In the genomic region with DNA sequence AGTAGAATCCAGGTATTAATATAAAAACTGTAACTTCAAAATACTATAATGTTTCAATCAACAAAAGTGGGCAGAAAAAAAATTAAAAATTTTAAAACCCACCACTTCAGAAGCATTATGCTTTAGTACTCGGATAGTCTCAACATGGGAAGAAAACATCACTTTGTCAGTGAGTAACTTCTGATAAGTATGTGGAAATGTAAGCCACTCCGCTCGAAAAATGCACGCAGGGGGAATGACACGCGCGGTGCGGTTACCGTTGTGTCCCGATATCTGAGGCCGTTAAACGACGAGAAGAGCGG, we compare ENCODE assay signal across 8 cellular contexts. TPM values are rescaled to one million over a fixed set of nuclear protein-coding genes. Genes with fewer than 3 reads are reported as not detected.
DNase-seq lines count a peak whose midpoint lies in the region; ATAC-seq, FAIRE-seq and TF ChIP-seq lines count a peak whose summit lies in the region.

No MANE protein-coding gene starts in this region.

- H2AFZ ChIP-seq in IMR-90 (replicated peaks; ENCODE audit: low read length, poor library complexity): peak overlapping the region; percentile 98

- peak overlapping the region; percentile 38; the same call in 1 of the 2 replicates for H3K14ac ChIP-seq in IMR-90 (replicated peaks; ENCODE audit: low read depth, low read length)

- peaks cover under 1% of the 10 kb centered on the region for H3K9me3 Mint-ChIP-seq in chondrocyte (ENCODE audit: low read depth)

- no TSS peak for BruUV-seq in IMR-90 (replicated peaks; lab: Mats Ljungman, UMichigan)

- DNase-seq in A549 (ENCODE audit: low read depth in 1 of 2, low spot score in 1 of 2) (no peak), IMR-90 (no peak), chondrocyte (ENCODE audit: low spot score) (no peak), ecto neural progenitor cell (ENCODE audit: low spot score) (no peak), NK-92 (lab: John Stamatoyannopoulos, UW; ENCODE audit: unreplicated experiment) (no peak)
- no peak for DNase-seq in stimulated activated naive CD4-positive, alpha-beta T cell (lab: John Stamatoyannopoulos, UW)

- peak overlapping the region; percentile 1 to 41; a peak in 2 of 4 replicates for H4K8ac ChIP-seq in IMR-90 (ENCODE audit: low read depth in 2 of 2, low read length in 2 of 2)

- H3K4me3 ChIP-seq in A549 (peak overlapping the region; percentile 87), IMR-90 (ENCODE audit: insufficient read depth, low read depth, low read length) (peak overlapping the region; percentile 85), muscle layer of duodenum (ENCODE audit: low read depth in 1 of 2, low read length in 2 of 2) (peak overlapping the region; percentile 83 to 91)

- no peak for TF ChIP-seq RAD21 in A549 (conservative IDR thresholded peaks at IDR 0.05 in 1 of 2, IDR thresholded peaks at IDR 0.05 in 1 of 2)
- TF ChIP-seq RAD21 in IMR-90 (IDR thresholded peaks at IDR 0.05; ENCODE audit: low read length): no peak

- no peak overlapping the region for H2AK5ac ChIP-seq in IMR-90 (ENCODE audit: low read depth, low read length)

- H3K4me1 ChIP-seq in A549: peaks cover 15% of the 10 kb centered on the region; the same call in 2 of the 3 replicates
- peaks cover 2% of the 10 kb centered on the region; the same call in 1 of the 2 replicates for H3K4me1 ChIP-seq in IMR-90 (ENCODE audit: control insufficient read depth, insufficient read depth, low read length)
- H3K4me1 ChIP-seq in muscle layer of duodenum (ENCODE audit: control insufficient read depth in 1 of 2, insufficient read depth in 2 of 2, low read length in 2 of 2): peaks cover 0 to 16% of the 10 kb centered on the region in 2 donors

- 2% methylated on average over 14 of the region's 14 CpGs for WGBS in A549 (ENCODE audit: missing lambda C conversion rate)
- WGBS in IMR-90 (ENCODE audit: extremely low coverage in 2 of 2, insufficient read length in 1 of 2), 2 experiments: 3% methylated on average over 6 of the region's 14 CpGs; no CpG with 5 or more reads in 1 of the 2 experiments

- peak overlapping the region; percentile 88 for H3K4me2 ChIP-seq in A549
- H3K4me2 ChIP-seq in IMR-90 (ENCODE audit: low read depth, low read length): peak overlapping the region; percentile 81

- H2BK15ac ChIP-seq in IMR-90 (ENCODE audit: low read depth, low read length): no peak overlapping the region

- no peaks in the 10 kb centered on the region for H4K20me1 ChIP-seq in IMR-90 (ENCODE audit: insufficient read depth, low read length)

- ATAC-seq in A549 (no peak), IMR-90 (ENCODE audit: low read depth) (no peak), GM21576 (IDR thresholded peaks at IDR 0.05; ENCODE audit: unreplicated experiment) (no peak)

- H3K4me3 Mint-ChIP-seq in chondrocyte (ENCODE audit: unreplicated experiment): peak overlapping the region; percentile 88

- dilution Hi-C loops in IMR-90 (cut with HindIII; ENCODE audit: low sequenced_read_pairs, unreplicated experiment): no loop called here

- peaks cover 30% of the 10 kb centered on the region for H3K4me1 Mint-ChIP-seq in chondrocyte (ENCODE audit: low read depth)

- H3K27ac ChIP-seq in A549 (peak overlapping the region; percentile 93 to 100), IMR-90 (ENCODE audit: insufficient read depth, low read length) (peak overlapping the region; percentile 72), muscle layer of duodenum (ENCODE audit: low read length) (peak overlapping the region; percentile 44)

- no peak overlapping the region for H2BK120ac ChIP-seq in IMR-90 (ENCODE audit: low read depth, low read length)

- H3K27me3 Mint-ChIP-seq in chondrocyte (ENCODE audit: low read depth): no peaks in the 10 kb centered on the region

- in situ Hi-C loops in IMR-90 (cut with MboI; ENCODE audit: low sequenced_read_pairs): no loop called here

- peak overlapping the region; percentile 82 for H3K9ac ChIP-seq in IMR-90 (ENCODE audit: low read depth, low read length)

- no peak overlapping the region for H2BK20ac ChIP-seq in IMR-90 (ENCODE audit: low read depth, low read length)

- peaks cover 22 to 26% of the 10 kb centered on the region in 2 experiments for H3K79me1 ChIP-seq in IMR-90 (ENCODE audit: low read depth in 1 of 2, low read length in 2 of 2)

- peak overlapping the region; percentile 52; the same call in 1 of the 2 replicates for H3K56ac ChIP-seq in IMR-90 (ENCODE audit: extremely low read depth, insufficient read depth, low read length)

- intact Hi-C loops in IMR-90 (cut with micrococcal nuclease): loop anchor here (2.0 kb wide), 3 partner anchors 74 to 134 kb away; a partner anchor contains a TSS

- POLR2A ChIA-PET in A549 (lab: Yijun Ruan, JAX): interaction anchor here (0.8 to 2.0 kb wide), 5 partner anchors 9 to 134 kb away, joined by 4 to 10 read pairs (median 8); no protein-coding TSS in a partner anchor
- POLR2A ChIA-PET in IMR-90 (lab: Charles Lee; ENCODE audit: unreplicated experiment): no interaction called here

- no peak for TF ChIP-seq CTCF in A549 (IDR thresholded peaks at IDR 0.05)
- no peak for TF ChIP-seq CTCF in IMR-90 (conservative IDR thresholded peaks at IDR 0.05; ENCODE audit: low read depth, low read length)
- TF ChIP-seq CTCF in chondrocyte (IDR thresholded peaks at IDR 0.05): no peak

- H3K9me3 ChIP-seq in A549 (no peaks in the 10 kb centered on the region), IMR-90 (ENCODE audit: control insufficient read depth, insufficient read depth, low read length) (no peaks in the 10 kb centered on the region), muscle layer of duodenum (ENCODE audit: control insufficient read depth in 1 of 2, low read length in 2 of 2) (no peaks in the 10 kb centered on the region)

- H4K5ac ChIP-seq in IMR-90 (ENCODE audit: low read depth, low read length): no peak overlapping the region; the same call in 1 of the 2 replicates

- no peak for TF ChIP-seq EP300 in A549 (IDR thresholded peaks at IDR 0.05)

- peak overlapping the region; percentile 81 for H3K27ac Mint-ChIP-seq in chondrocyte (ENCODE audit: unreplicated experiment)

- peaks cover 1% of the 10 kb centered on the region; the same call in 1 of the 2 replicates for H3K36me3 ChIP-seq in IMR-90 (ENCODE audit: control insufficient read depth, insufficient read depth, low read length)
- H3K36me3 ChIP-seq in muscle layer of duodenum (ENCODE audit: control insufficient read depth in 1 of 2, insufficient read depth in 2 of 2, low read length in 2 of 2): peaks cover 2 to 8% of the 10 kb centered on the region in 2 donors

- H3K9me1 ChIP-seq in IMR-90 (ENCODE audit: insufficient read depth, low read length): no peaks in the 10 kb centered on the region; the same call in 1 of the 2 replicates

- H2AK9ac ChIP-seq in IMR-90 (replicated peaks; ENCODE audit: low read depth, low read length, poor library complexity): no peak overlapping the region

- peak overlapping the region; percentile 85 for H3K4ac ChIP-seq in IMR-90 (ENCODE audit: low read depth, low read length)

- CTCF ChIA-PET in A549 (lab: Yijun Ruan, JAX) (interaction anchor here (1.0 kb wide), 1 partner anchor 30 kb away, joined by 4 read pairs; no protein-coding TSS in a partner anchor), IMR-90 (lab: Yijun Ruan, JAX) (interaction anchor here (1.0 to 1.8 kb wide), 2 partner anchors 49 to 74 kb away, joined by 4 read pairs; no protein-coding TSS in a partner anchor)

- H4K91ac ChIP-seq in IMR-90 (ENCODE audit: insufficient read depth, low read depth, low read length): no peak overlapping the region

- peak overlapping the region; percentile 7 for H2BK5ac ChIP-seq in IMR-90 (ENCODE audit: low read depth, low read length, poor library complexity, severe bottlenecking)

- H3K23ac ChIP-seq in IMR-90 (ENCODE audit: low read depth, low read length): peak overlapping the region; percentile 76

- H3K36me3 Mint-ChIP-seq in chondrocyte (ENCODE audit: low read depth): peaks cover 5% of the 10 kb centered on the region

- no peaks in the 10 kb centered on the region for H3K27me3 ChIP-seq in IMR-90 (ENCODE audit: control insufficient read depth, insufficient read depth, low read length)
- no peaks in the 10 kb centered on the region for H3K27me3 ChIP-seq in muscle layer of duodenum (ENCODE audit: low read depth, low read length)

- no peak overlapping the region for H3K18ac ChIP-seq in IMR-90 (ENCODE audit: low read depth, low read length)

- no peak for FAIRE-seq in A549 (lab: Jason Lieb, UNC)

- TF ChIP-seq POLR2A in A549 (IDR thresholded peaks at IDR 0.05; ENCODE audit: low read length) (no peak), IMR-90 (IDR thresholded peaks at IDR 0.05; ENCODE audit: low read depth, low read length) (no peak)

TF ChIP-seq in A549, 52 proteins besides CTCF, POLR2A, EP300 and RAD21 (continues in another document):
- TF ChIP-seq MAFK (IDR thresholded peaks at IDR 0.05; ENCODE audit: partially characterized antibody): no peak
- no peak for TF ChIP-seq ZSCAN20 (CRISPR knock-in tag; IDR thresholded peaks at IDR 0.05)

TF ChIP-seq in IMR-90, 13 proteins besides CTCF, POLR2A, EP300 and RAD21:
- TF ChIP-seq MXI1 (IDR thresholded peaks at IDR 0.05; ENCODE audit: borderline replicate concordance, low read depth, low read length): 0 out of 2 replicates have a peak, but pooled peaks have one; percentile 60
- no peak for TF ChIP-seq MAFK (IDR thresholded peaks at IDR 0.05; ENCODE audit: low read depth, low read length)
- peak; percentile 25; the same call in 1 of the 2 replicates for TF ChIP-seq CEBPB (IDR thresholded peaks at IDR 0.05; ENCODE audit: low read depth, low read length)

RNA-seq across cellular contexts. Expression of a gene that starts 0.7 kb away (rescaled TPM):
- polyA plus RNA-seq in A549 (2011; rRNA removed): 29.2 and 46.3 TPM in 2 replicates
- 5.8 and 6.7 TPM in 2 replicates for polyA plus RNA-seq in A549 (2012; cell fraction: cytosol; rRNA removed)
- 4.0 and 8.4 TPM in 2 replicates for polyA plus RNA-seq in A549 (2012; cell fraction: nucleus; rRNA removed)
- polyA plus RNA-seq in A549 (2017; fragmentation: RNase III; extraction: RNeasy Plus Mini Kit Qiagen cat#74134 plus additional on column Dnase treatment): 25.2 to 27.5 TPM (median 25.4 TPM) in 3 replicates
- polyA minus RNA-seq in A549 (2011; rRNA and poly(A)+ RNA removed): 18.8 and 26.2 TPM in 2 replicates
- 14.9 and 24.2 TPM in 2 replicates for total RNA-seq in IMR-90 (2012; rRNA removed)
- 7.0 and 10.0 TPM in 2 replicates for polyA plus RNA-seq in IMR-90 (2012; rRNA removed)
- 2.2 and 3.5 TPM in 2 replicates for polyA plus RNA-seq in IMR-90 (2012; cell fraction: cytosol; rRNA removed)
- 1.7 and 9.1 TPM in 2 replicates for polyA plus RNA-seq in IMR-90 (2012; cell fraction: nucleus; rRNA removed; ENCODE audit: low replicate concordance)
- total RNA-seq in chondrocyte: 24.6 to 32.7 TPM (median 29.1 TPM) in 3 replicates

RNA-seq across cellular contexts. Expression of a gene that starts 7.3 kb away (rescaled TPM):
- 39.0 and 43.9 TPM in 2 replicates for polyA plus RNA-seq in A549 (2011; rRNA removed)
- polyA plus RNA-seq in A549 (2012; cell fraction: cytosol; rRNA removed): 12.9 and 14.0 TPM in 2 replicates
- polyA plus RNA-seq in A549 (2012; cell fraction: nucleus; rRNA removed): 9.1 and 9.9 TPM in 2 replicates
- 17.5 to 20.0 TPM (median 19.1 TPM) in 3 replicates for polyA plus RNA-seq in A549 (2017; fragmentation: RNase III; extraction: RNeasy Plus Mini Kit Qiagen cat#74134 plus additional on column Dnase treatment)
- 7.7 and 10.0 TPM in 2 replicates for polyA minus RNA-seq in A549 (2011; rRNA and poly(A)+ RNA removed)
- 10.6 and 15.4 TPM in 2 replicates for total RNA-seq in IMR-90 (2012; rRNA removed)
- 9.9 and 11.4 TPM in 2 replicates for polyA plus RNA-seq in IMR-90 (2012; rRNA removed)
- 3.1 and 5.0 TPM in 2 replicates for polyA plus RNA-seq in IMR-90 (2012; cell fraction: cytosol; rRNA removed)
- 17.3 and 21.1 TPM in 2 replicates for polyA plus RNA-seq in IMR-90 (2012; cell fraction: nucleus; rRNA removed; ENCODE audit: low replicate concordance)
- total RNA-seq in chondrocyte: 8.8 to 10.0 TPM (median 9.2 TPM) in 3 replicates

Comparison
In these comparisons a context has a peak if more than half of its experiments do, and no peak if none do; other contexts are left out.
1. H3K27ac ChIP-seq: peak in every context shown above with its lines; median percentile 96 in A549; 72 in IMR-90; 44 in muscle layer of duodenum.